In the genomic region with DNA sequence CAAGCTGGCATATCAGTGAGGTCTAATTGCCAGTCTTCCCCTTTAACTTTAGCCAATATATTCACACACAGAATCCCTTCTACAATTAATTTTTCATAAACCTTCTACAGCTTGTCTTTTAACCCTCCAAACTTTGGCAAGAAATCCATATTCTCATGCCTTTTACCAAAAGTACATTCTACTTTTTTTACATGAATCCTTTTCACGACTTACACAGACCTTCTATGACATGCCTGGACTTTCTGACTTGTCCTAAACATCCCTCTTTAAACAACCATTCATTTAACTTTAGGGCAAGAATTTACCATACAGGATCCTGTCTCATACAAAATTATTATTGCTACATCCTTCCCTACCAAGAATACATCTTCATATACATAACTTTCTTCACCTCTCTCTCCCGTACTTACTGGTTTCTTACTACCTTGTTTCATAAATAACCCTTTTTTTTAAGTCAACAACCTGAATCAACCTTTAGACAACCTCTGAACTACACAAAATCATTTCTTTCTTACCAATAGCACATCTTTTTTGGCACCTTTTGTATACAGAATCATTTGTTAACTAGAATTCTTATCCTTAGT, we compare ENCODE assay signal across 23 cellular contexts. TPM values are rescaled to one million over a fixed set of nuclear protein-coding genes. Genes with fewer than 3 reads are reported as not detected.
DNase-seq lines count a peak whose midpoint lies in the region; ATAC-seq and TF ChIP-seq lines count a peak whose summit lies in the region.
"Had no signal": no experiment of that assay in that cellular context is flagged by ENCODE, and none has a peak within 500 bp of the region (broad histone marks: within the 10 kb centered on the region; RNA-seq: fewer than 3 reads in every experiment).

No MANE protein-coding gene starts in this region.

- no peaks in the 10 kb centered on the region for H3K79me1 ChIP-seq in mesendoderm (ENCODE audit: low read length)

- no peak overlapping the region for H3K23ac ChIP-seq in mesendoderm (ENCODE audit: low read length)

- H4K5ac ChIP-seq in mesendoderm (ENCODE audit: low read length) = no peak overlapping the region

- WGBS in mesendoderm (ENCODE audit: extremely low coverage, insufficient coverage, low lambda C conversion rate) = 100% methylated on average over 1 of the region's 2 CpGs
- WGBS in thyroid gland, 2 donors = 96 to 98% methylated on average over 2 of the region's 2 CpGs

- H3K18ac ChIP-seq in mesendoderm (ENCODE audit: low read length) = no peak overlapping the region

- H2BK5ac ChIP-seq in mesendoderm (ENCODE audit: low read length) = no peak overlapping the region

- H3K36me3 ChIP-seq in mesendoderm (ENCODE audit: control insufficient read depth, insufficient read depth, low read length) (peaks cover 43% of the 10 kb centered on the region), thyroid gland (peaks cover 94 to 98% of the 10 kb centered on the region in 2 donors)

- no peak overlapping the region for H2BK120ac ChIP-seq in mesendoderm (ENCODE audit: low read depth, low read length)

- in situ Hi-C loops in astrocyte of the spinal cord (cut with HindIII; ENCODE audit: low sequenced_read_pairs) = no loop called here

- no peak for TF ChIP-seq POLR2A in thyroid gland (IDR thresholded peaks at IDR 0.05)

- intact Hi-C loops in thyroid gland (cut with DNase I) = no loop called here

- DNase-seq in NCI-H2227 (lab: John Stamatoyannopoulos, UW; ENCODE audit: unreplicated experiment) = peak; percentile 23
- no peak for DNase-seq in NCI-H2227 treated with DMSO at 0.1 percent for 48 hours (lab: John Stamatoyannopoulos, UW)
- DNase-seq in Jurkat, Clone E6-1 (ENCODE audit: low read depth, low spot score) = peak; percentile 32
- peak; percentile 42 for DNase-seq in astrocyte of the spinal cord (ENCODE audit: low read depth, low spot score)
- DNase-seq in mesendoderm = peak; percentile 75
- DNase-seq in thyroid gland = no peak
- DNase-seq: activated gamma-delta T cell treated with Interleukin-2 at 50 U/mL for 16 hours; activated T-cell treated with anti-CD3 and anti-CD28 coated beads for 4 hours; amygdala; DMS153; dorsolateral prefrontal cortex; midbrain; RPMI8226; stimulated activated CD4-positive, alpha-beta T cell treated with anti-CD3 and anti-CD28 coated beads, Interleukin-1b, Interleukin-23, amount 100 ng/mL, for 48 hours; stimulated activated naive B cell treated with anti-CD40 and anti-IgM and Interleukin-4, amounts not matched to agents 10 μg/mL and 1 μg/mL and 100 μg/mL, for 72 hours; testis had no signal

- no peak overlapping the region for H4K8ac ChIP-seq in mesendoderm (ENCODE audit: low read depth, low read length)

- H3K4me1 ChIP-seq in mesendoderm (ENCODE audit: control insufficient read depth, low read depth, low read length) = no peaks in the 10 kb centered on the region
- no peaks in the 10 kb centered on the region for H3K4me1 ChIP-seq in thyroid gland
- H3K4me1 ChIP-seq: gastroesophageal sphincter, prostate gland, testis had no signal

- H2AK5ac ChIP-seq in mesendoderm (ENCODE audit: low read length) = no peak overlapping the region

- H3K9ac ChIP-seq in mesendoderm (ENCODE audit: low read length) = no peak overlapping the region

- ATAC-seq in GM18873 (IDR thresholded peaks at IDR 0.05; ENCODE audit: low FRiP score, unreplicated experiment) (no peak), HG02840 (IDR thresholded peaks at IDR 0.05; ENCODE audit: low FRiP score, unreplicated experiment) (no peak)
- ATAC-seq: gastroesophageal sphincter; left lobe of liver; SK-N-SH treated with all-trans-retinoic acid at 6 μM for 48 hours; stimulated activated naive B cell treated with anti-CD40 and anti-IgM and Interleukin-4, amounts not matched to agents 10 μg/mL and 1 μg/mL and 100 μg/mL, for 72 hours had no signal

- no peak overlapping the region for H3K4me2 ChIP-seq in mesendoderm (ENCODE audit: low read length)

- TF ChIP-seq CTCF in astrocyte of the spinal cord (IDR thresholded peaks at IDR 0.05; ENCODE audit: low read depth, low read length) = no peak
- no peak for TF ChIP-seq CTCF in thyroid gland (IDR thresholded peaks at IDR 0.05)

- H3K9me3 ChIP-seq in thyroid gland = peaks cover 15% of the 10 kb centered on the region
- H3K9me3 ChIP-seq: prostate gland, testis had no signal

- no peak overlapping the region for H3K4ac ChIP-seq in mesendoderm (ENCODE audit: low read depth, low read length)

- no peak overlapping the region for H3K4me3 ChIP-seq in Jurkat, Clone E6-1 (ENCODE audit: low read length)
- H3K4me3 ChIP-seq in astrocyte of the spinal cord (ENCODE audit: low read depth, low read length) (no peak overlapping the region), mesendoderm (ENCODE audit: low read length) (peak overlapping the region; percentile 22), thyroid gland (replicated peaks in 1 of 3) (no peak overlapping the region)
- H3K4me3 ChIP-seq: dorsolateral prefrontal cortex, gastroesophageal sphincter, prostate gland, testis had no signal

- H3K79me2 ChIP-seq in mesendoderm (ENCODE audit: control insufficient read depth, insufficient read depth, low read length) = no peaks in the 10 kb centered on the region

- H2BK15ac ChIP-seq in mesendoderm (replicated peaks; ENCODE audit: low read depth) = no peak overlapping the region

- H3K56ac ChIP-seq in mesendoderm (ENCODE audit: low read length) = no peak overlapping the region

- no peaks in the 10 kb centered on the region for H3K27me3 ChIP-seq in mesendoderm (ENCODE audit: insufficient read depth, low read length, poor library complexity)
- H3K27me3 ChIP-seq in thyroid gland = no peaks in the 10 kb centered on the region
- H3K27me3 ChIP-seq: dorsolateral prefrontal cortex, gastroesophageal sphincter, testis had no signal

- H3K27ac ChIP-seq in mesendoderm (ENCODE audit: low read depth, low read length) = no peak overlapping the region
- no peak overlapping the region for H3K27ac ChIP-seq in thyroid gland
- H3K27ac ChIP-seq: dorsolateral prefrontal cortex, epithelial cell of prostate, gastroesophageal sphincter, prostate gland, testis had no signal

RNA-seq across cellular contexts. Expression of gene ZNF544, which starts 23.5 kb away (rescaled TPM):
- not detected for polyA plus RNA-seq in Jurkat, Clone E6-1 (2012; ENCODE audit: insufficient read depth, insufficient read length)
- 48.0 TPM for polyA plus RNA-seq in mesendoderm (2013, experiment 1 of 2)
- polyA plus RNA-seq in mesendoderm (2013, experiment 2 of 2) = 51.8 TPM
- total RNA-seq in thyroid gland = 100 to 1,000 TPM in 1 of 4 donors, 10 to 100 TPM in 3; 64.7 to 103 (median 76.5) TPM

RNA-seq across cellular contexts. Expression of gene ZNF8, which starts 26.6 kb away (rescaled TPM):
- 0.12 TPM for polyA plus RNA-seq in Jurkat, Clone E6-1 (2012; ENCODE audit: insufficient read depth, insufficient read length)
- 5.4 TPM for polyA plus RNA-seq in mesendoderm (2013, experiment 1 of 2)
- polyA plus RNA-seq in mesendoderm (2013, experiment 2 of 2) = 4.9 TPM
- 10 to 100 TPM in 3 of 4 donors, 1 to 10 TPM in 1; 9.7 to 14.7 (median 10.3) TPM for total RNA-seq in thyroid gland

RNA-seq across cellular contexts. Expression of gene ERVK3-1, which starts 53.0 kb away (rescaled TPM):
- 78.5 TPM for polyA plus RNA-seq in Jurkat, Clone E6-1 (2012; ENCODE audit: insufficient read depth, insufficient read length)
- 56.1 TPM for polyA plus RNA-seq in mesendoderm (2013, experiment 1 of 2)
- 56.2 TPM for polyA plus RNA-seq in mesendoderm (2013, experiment 2 of 2)
- total RNA-seq in thyroid gland = 10 to 100 TPM; 56.3 to 87.2 (median 64.5) TPM

Comparison
In these comparisons a context has a peak if more than half of its experiments do, and no peak if none do; other contexts are left out.
1. DNase-seq: peak in NCI-H2227 (single experiment), Jurkat, Clone E6-1 (single experiment), astrocyte of the spinal cord (single experiment) and mesendoderm (single experiment); none in NCI-H2227 treated with DMSO at 0.1 percent for 48 hours (single experiment) and thyroid gland (0 of 2).